30 cellular contexts compared by ENCODE assay signal in genomic region chr9:68493953-68494541, GRCh38. TPM values are rescaled to one million over a fixed set of nuclear protein-coding genes. Genes with fewer than 3 reads are reported as not detected.
DNase-seq lines count a peak whose midpoint lies in the region; ATAC-seq and TF ChIP-seq lines count a peak whose summit lies in the region.
"Had no signal": no experiment of that assay in that cellular context is flagged by ENCODE, and none has a peak within 500 bp of the region (broad histone marks: within the 10 kb centered on the region; RNA-seq: fewer than 3 reads in every experiment).

No MANE protein-coding gene starts in this region.

- DNase-seq in ELR (ENCODE audit: low read depth): peak; percentile 8
- no peak for DNase-seq in coronary artery (ENCODE audit: low spot score)
- peak; percentile 12 for DNase-seq in myocyte (ENCODE audit: low read depth)
- DNase-seq in stromal cell of bone marrow (ENCODE audit: low read depth): peak; percentile 6
- no peak for DNase-seq in naive thymus-derived CD4-positive, alpha-beta T cell
- DNase-seq in activated CD4-positive, alpha-beta T cell treated with anti-CD3 and anti-CD28 coated beads for 4 hours: no peak
- DNase-seq: activated CD4-positive, alpha-beta T cell treated with anti-CD3 and anti-CD28 coated beads, Interleukin-2, amount 50 U/mL, for 1 hour; activated CD8-positive, alpha-beta memory T cell treated with anti-CD3 and anti-CD28 coated beads, Interleukin-2, amount 10 ng/mL, durations not matched to agents 7 days and 5 days; activated naive CD4-positive, alpha-beta T cell treated with anti-CD3 and anti-CD28 coated beads, Interleukin-2, amount 10 ng/mL, durations not matched to agents 7 days and 5 days; anterior cingulate cortex; C1 segment of cervical spinal cord; cerebellar nuclear complex; heart left ventricle; left colon; NCI-H1048; NCI-H2029 treated with DMSO at 0.1 percent for 48 hours; NCI-H2227 treated with DMSO at 0.1 percent for 48 hours; NCI-H748 treated with DMSO at 0.1 percent for 48 hours; pancreas; right lobe of liver; WERI-Rb-1 had no signal

- no peaks in the 10 kb centered on the region for H3K9me3 ChIP-seq in naive thymus-derived CD4-positive, alpha-beta T cell (ENCODE audit: control insufficient read depth in 2 of 3, low read length in 3 of 3)
- H3K9me3 ChIP-seq: heart left ventricle, pancreas, right lobe of liver had no signal

- peaks cover 21 to 50% (median 33%) of the 10 kb centered on the region in 5 donors for H3K27me3 Mint-ChIP-seq in naive thymus-derived CD4-positive, alpha-beta T cell

- TF ChIP-seq CTCF in coronary artery (IDR thresholded peaks at IDR 0.05): no peak

- H3K36me3 ChIP-seq in naive thymus-derived CD4-positive, alpha-beta T cell (ENCODE audit: control insufficient read depth in 2 of 3, insufficient read depth in 3 of 3, low read length in 3 of 3): no peaks in the 10 kb centered on the region
- H3K36me3 ChIP-seq: pancreas, right lobe of liver, WERI-Rb-1 had no signal

- H3K4me3 ChIP-seq in coronary artery: no peak overlapping the region
- no peak overlapping the region for H3K4me3 ChIP-seq in naive thymus-derived CD4-positive, alpha-beta T cell (ENCODE audit: low read length)
- H3K4me3 ChIP-seq: heart left ventricle, pancreas, right lobe of liver had no signal

- H3K9me3 Mint-ChIP-seq in naive thymus-derived CD4-positive, alpha-beta T cell: peaks cover 0 to 1% (median 0%) of the 10 kb centered on the region in 11 donors
- H3K9me3 Mint-ChIP-seq: activated naive CD4-positive, alpha-beta T cell treated with anti-CD3 and anti-CD28 coated beads, Interleukin-2, amount 10 ng/mL, durations not matched to agents 7 days and 5 days; natural killer cell treated with Interleukin-12 subunit alpha and Interleukin-12 subunit beta and Interleukin-15 and Interleukin-18, amount 100 ng/mL, for 72 hours had no signal

- no peak overlapping the region for H3K27ac Mint-ChIP-seq in naive thymus-derived CD4-positive, alpha-beta T cell
- H3K27ac Mint-ChIP-seq: activated CD8-positive, alpha-beta memory T cell treated with anti-CD3 and anti-CD28 coated beads, Interleukin-2, amount 10 ng/mL, durations not matched to agents 7 days and 5 days; activated naive CD4-positive, alpha-beta T cell treated with anti-CD3 and anti-CD28 coated beads, Interleukin-2, amount 10 ng/mL, durations not matched to agents 7 days and 5 days; natural killer cell treated with Interleukin-12 subunit alpha and Interleukin-12 subunit beta and Interleukin-15 and Interleukin-18, amount 100 ng/mL, for 72 hours had no signal

- H3K27ac ChIP-seq in coronary artery: peak overlapping the region; percentile 32 to 74
- no peak overlapping the region for H3K27ac ChIP-seq in naive thymus-derived CD4-positive, alpha-beta T cell (ENCODE audit: low read depth, low read length)
- H3K27ac ChIP-seq: pancreas, right lobe of liver, WERI-Rb-1 had no signal

- intact Hi-C loops in naive thymus-derived CD4-positive, alpha-beta T cell (cut with micrococcal nuclease): no loop called here

- no peaks in the 10 kb centered on the region for H3K4me1 ChIP-seq in naive thymus-derived CD4-positive, alpha-beta T cell (ENCODE audit: control insufficient read depth in 2 of 2, insufficient read depth in 2 of 2, low read length in 2 of 2)
- H3K4me1 ChIP-seq: right lobe of liver had no signal

- no peak for ATAC-seq in naive thymus-derived CD4-positive, alpha-beta T cell
- ATAC-seq in HG02571 (IDR thresholded peaks at IDR 0.05; ENCODE audit: unreplicated experiment): no peak
- ATAC-seq: activated CD8-positive, alpha-beta memory T cell treated with anti-CD3 and anti-CD28 coated beads, Interleukin-2, amount 10 ng/mL, durations not matched to agents 7 days and 5 days; HCT116; HepG2; left colon; natural killer cell treated with Interleukin-12 subunit alpha and Interleukin-12 subunit beta and Interleukin-15 and Interleukin-18, amount 100 ng/mL, for 72 hours; right lobe of liver; SK-N-SH treated with all-trans-retinoic acid at 6 μM for 48 hours had no signal

- H3K4me1 Mint-ChIP-seq in naive thymus-derived CD4-positive, alpha-beta T cell: no peaks in the 10 kb centered on the region
- H3K4me1 Mint-ChIP-seq: activated naive CD4-positive, alpha-beta T cell treated with anti-CD3 and anti-CD28 coated beads, Interleukin-2, amount 10 ng/mL, durations not matched to agents 7 days and 5 days had no signal

- no peak overlapping the region for H3K4me3 Mint-ChIP-seq in naive thymus-derived CD4-positive, alpha-beta T cell
- H3K4me3 Mint-ChIP-seq: activated CD8-positive, alpha-beta memory T cell treated with anti-CD3 and anti-CD28 coated beads, Interleukin-2, amount 10 ng/mL, durations not matched to agents 7 days and 5 days; activated naive CD4-positive, alpha-beta T cell treated with anti-CD3 and anti-CD28 coated beads, Interleukin-2, amount 10 ng/mL, durations not matched to agents 7 days and 5 days; natural killer cell treated with Interleukin-12 subunit alpha and Interleukin-12 subunit beta and Interleukin-15 and Interleukin-18, amount 100 ng/mL, for 72 hours had no signal

- POLR2A ChIA-PET in naive thymus-derived CD4-positive, alpha-beta T cell (lab: Charles Lee): no interaction called here

- H3K27me3 ChIP-seq in naive thymus-derived CD4-positive, alpha-beta T cell (ENCODE audit: control insufficient read depth in 2 of 2, insufficient read depth in 2 of 2, low read length in 2 of 2): no peaks in the 10 kb centered on the region
- H3K27me3 ChIP-seq: heart left ventricle, pancreas, right lobe of liver had no signal

- CTCF ChIA-PET in naive thymus-derived CD4-positive, alpha-beta T cell (lab: Charles Lee): no interaction called here

- H3K36me3 Mint-ChIP-seq in naive thymus-derived CD4-positive, alpha-beta T cell: no peaks in the 10 kb centered on the region
- H3K36me3 Mint-ChIP-seq: activated CD8-positive, alpha-beta memory T cell treated with anti-CD3 and anti-CD28 coated beads, Interleukin-2, amount 10 ng/mL, durations not matched to agents 7 days and 5 days; activated naive CD4-positive, alpha-beta T cell treated with anti-CD3 and anti-CD28 coated beads, Interleukin-2, amount 10 ng/mL, durations not matched to agents 7 days and 5 days; natural killer cell treated with Interleukin-12 subunit alpha and Interleukin-12 subunit beta and Interleukin-15 and Interleukin-18, amount 100 ng/mL, for 72 hours had no signal

RNA-seq across cellular contexts. Expression of gene TMEM252, which starts 46.6 kb away (rescaled TPM):
- not detected in 2 replicates for total RNA-seq in myocyte
- polyA plus RNA-seq in myocyte (2012): not detected
- not detected for total RNA-seq in naive thymus-derived CD4-positive, alpha-beta T cell
- not detected for polyA plus RNA-seq in naive thymus-derived CD4-positive, alpha-beta T cell
- total RNA-seq: activated CD8-positive, alpha-beta memory T cell treated with anti-CD3 and anti-CD28 coated beads, Interleukin-2, amount 10 ng/mL, durations not matched to agents 7 days and 5 days; heart left ventricle; HepG2; LHCN-M2; mesenteric fat pad; natural killer cell treated with Interleukin-12 subunit alpha and Interleukin-12 subunit beta and Interleukin-15 and Interleukin-18, amount 100 ng/mL, for 72 hours; pancreas; T-helper 2 cell treated with Interferon-gamma antibody and Interleukin-4, amounts not matched to agents 100 ng/mL and 5 ng/mL, for 36 hours; ureter had no signal
- polyA plus RNA-seq: heart left ventricle, HepG2, pancreas had no signal

Comparison
In these comparisons a context has a peak if more than half of its experiments do, and no peak if none do; other contexts are left out.
1. DNase-seq: peak in ELR (single experiment), myocyte (single experiment) and stromal cell of bone marrow (single experiment); none in coronary artery (single experiment), naive thymus-derived CD4-positive, alpha-beta T cell (0 of 9) and activated CD4-positive, alpha-beta T cell treated with anti-CD3 and anti-CD28 coated beads for 4 hours (0 of 2).